Comparison of ENCODE assay signal across 8 cellular contexts in the genomic region with DNA sequence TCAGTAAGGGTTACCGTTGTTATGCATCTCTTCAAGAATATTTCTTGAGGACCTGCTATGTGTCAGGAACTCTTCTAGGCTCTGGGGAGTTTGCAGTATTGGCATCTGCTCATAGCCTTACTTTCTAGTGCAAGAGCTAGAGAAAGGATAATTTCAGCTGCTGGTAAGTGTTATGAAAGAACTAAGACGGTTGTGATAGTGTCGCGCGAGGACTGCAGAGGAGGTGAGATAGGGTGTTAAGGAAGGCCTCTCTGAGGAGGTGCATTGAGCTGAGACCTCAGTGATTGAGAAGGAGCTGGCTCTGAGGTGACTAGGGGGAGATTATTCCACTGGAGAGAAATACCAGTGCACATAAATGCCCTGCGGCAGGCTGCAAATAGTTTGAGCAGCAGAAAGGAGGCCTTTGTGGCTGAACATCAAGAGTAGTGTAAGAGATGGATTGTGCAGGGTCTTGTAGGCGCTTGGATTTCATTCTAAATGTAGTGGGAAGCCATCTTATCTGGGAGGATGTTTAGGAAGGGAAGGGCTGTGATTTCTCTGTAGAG. TPM values are rescaled to one million over a fixed set of nuclear protein-coding genes. Genes with fewer than 3 reads are reported as not detected.
A peak's percentile ranks its signal among the peaks of the same experiment; 100 is the strongest.
DNase-seq lines count a peak whose midpoint lies in the region; ATAC-seq and TF ChIP-seq lines count a peak whose summit lies in the region.

No MANE protein-coding gene starts in this region.

- CTCF ChIA-PET in CD8-positive, alpha-beta T cell (lab: Charles Lee) = interaction anchor here (0.8 to 1.6 kb wide), 4 partner anchors 12 to 237 kb away, joined by 3 to 4 read pairs (median 4); partner anchors contain the start of gene SBNO1

- H3K4me1 ChIP-seq in CD8-positive, alpha-beta T cell (ENCODE audit: insufficient read depth, low read length) = peaks cover 16% of the 10 kb centered on the region
- no peaks in the 10 kb centered on the region for H3K4me1 ChIP-seq in HUES64 (ENCODE audit: insufficient read depth, low read length)
- H3K4me1 ChIP-seq in thymus (ENCODE audit: control insufficient read depth, insufficient read depth, low read length) = peaks cover 6% of the 10 kb centered on the region

- H3K9me3 ChIP-seq in CD8-positive, alpha-beta T cell (ENCODE audit: low read length) = no peaks in the 10 kb centered on the region
- no peaks in the 10 kb centered on the region for H3K9me3 ChIP-seq in HUES64 (ENCODE audit: insufficient read depth, low read depth, low read length)
- no peaks in the 10 kb centered on the region for H3K9me3 ChIP-seq in thymus (ENCODE audit: control insufficient read depth)

- peak overlapping the region; percentile 78 for H3K27ac ChIP-seq in CD8-positive, alpha-beta T cell (ENCODE audit: low read depth, low read length)
- H3K27ac ChIP-seq in HUES64 (ENCODE audit: low read depth, low read length) (no peak overlapping the region), thymus (ENCODE audit: low read depth) (peak overlapping the region; percentile 25)

- H3K36me3 ChIP-seq in CD8-positive, alpha-beta T cell (ENCODE audit: insufficient read depth, low read length) = peaks cover 11% of the 10 kb centered on the region
- peaks cover 52% of the 10 kb centered on the region for H3K36me3 ChIP-seq in HUES64 (ENCODE audit: insufficient read depth, low read length)
- H3K36me3 ChIP-seq in kidney epithelial cell (ENCODE audit: control insufficient read depth, insufficient read depth, low read length) = no peaks in the 10 kb centered on the region
- H3K36me3 ChIP-seq in thymus (ENCODE audit: control insufficient read depth, insufficient read depth) = peaks cover 22% of the 10 kb centered on the region

- no peak for ATAC-seq in CD8-positive, alpha-beta T cell
- ATAC-seq in HG02973 (IDR thresholded peaks at IDR 0.05; ENCODE audit: unreplicated experiment) (no peak), GM21423 (IDR thresholded peaks at IDR 0.05; ENCODE audit: unreplicated experiment) (no peak)

- DNase-seq in CD8-positive, alpha-beta T cell = no peak
- no peak for DNase-seq in activated naive CD8-positive, alpha-beta T cell treated with anti-CD3 and anti-CD28 coated beads for 36 hours
- DNase-seq in kidney epithelial cell (ENCODE audit: low read depth) (no peak), NCI-H146 (lab: John Stamatoyannopoulos, UW) (no peak)

- TF ChIP-seq CTCF in CD8-positive, alpha-beta T cell (IDR thresholded peaks at IDR 0.05) = no peak
- TF ChIP-seq CTCF in kidney epithelial cell (IDR thresholded peaks at IDR 0.05; ENCODE audit: insufficient read depth, low read length, poor library complexity, severe bottlenecking) = no peak

- intact Hi-C loops in CD8-positive, alpha-beta T cell (cut with DNase I, micrococcal nuclease) = loop anchor here (1.0 to 10.0 kb wide), 9 partner anchors 18 to 848 kb away; partner anchors contain the start of genes EIF2B1 (in 2 of the 2), GTF2H3 (in 2 of the 2), SNRNP35 (in 2 of the 2) and DENR (in 1 of the 2)

- H3K4me1 Mint-ChIP-seq in CD8-positive, alpha-beta T cell (ENCODE audit: low read depth) = peaks cover 31% of the 10 kb centered on the region
- peaks cover 27% of the 10 kb centered on the region for H3K4me1 Mint-ChIP-seq in activated naive CD8-positive, alpha-beta T cell treated with anti-CD3 and anti-CD28 coated beads for 36 hours

- H3K9ac ChIP-seq in HUES64 (ENCODE audit: low read depth, low read length) = peak overlapping the region; percentile 91

- peak overlapping the region; percentile 98 for H3K4me3 Mint-ChIP-seq in CD8-positive, alpha-beta T cell
- peak overlapping the region; percentile 95 for H3K4me3 Mint-ChIP-seq in activated naive CD8-positive, alpha-beta T cell treated with anti-CD3 and anti-CD28 coated beads for 36 hours

- 17% methylated on average over 7 of the region's 7 CpGs for WGBS in HUES64
- 17% methylated on average over 7 of the region's 7 CpGs for WGBS in thymus

- H3K9me3 Mint-ChIP-seq in CD8-positive, alpha-beta T cell = no peaks in the 10 kb centered on the region
- no peaks in the 10 kb centered on the region for H3K9me3 Mint-ChIP-seq in activated naive CD8-positive, alpha-beta T cell treated with anti-CD3 and anti-CD28 coated beads for 36 hours

- peak overlapping the region; percentile 94 for H3K27ac Mint-ChIP-seq in CD8-positive, alpha-beta T cell
- peak overlapping the region; percentile 97 for H3K27ac Mint-ChIP-seq in activated naive CD8-positive, alpha-beta T cell treated with anti-CD3 and anti-CD28 coated beads for 36 hours

- peaks cover 54% of the 10 kb centered on the region for H3K36me3 Mint-ChIP-seq in CD8-positive, alpha-beta T cell
- peaks cover 42% of the 10 kb centered on the region for H3K36me3 Mint-ChIP-seq in activated naive CD8-positive, alpha-beta T cell treated with anti-CD3 and anti-CD28 coated beads for 36 hours

- H3K4me3 ChIP-seq in CD8-positive, alpha-beta T cell (ENCODE audit: low read depth, low read length) = peak overlapping the region; percentile 92
- H3K4me3 ChIP-seq in HUES64 (ENCODE audit: low read length) (peak overlapping the region; percentile 95), kidney epithelial cell (ENCODE audit: low read depth, low read length) (peak overlapping the region; percentile 93), thymus (ENCODE audit: low read length) (peak overlapping the region; percentile 84)

- POLR2A ChIA-PET in CD8-positive, alpha-beta T cell (lab: Charles Lee) = interaction anchor here (0.5 to 2.1 kb wide), 7 partner anchors 12 to 628 kb away, joined by 3 to 10 read pairs (median 3); partner anchors contain the start of genes MPHOSPH9, MTRFR and OGFOD2

- H3K27me3 ChIP-seq in CD8-positive, alpha-beta T cell (ENCODE audit: insufficient read depth, low read length) = no peaks in the 10 kb centered on the region
- H3K27me3 ChIP-seq in HUES64 (ENCODE audit: insufficient read depth, low read length) = no peaks in the 10 kb centered on the region
- H3K27me3 ChIP-seq in kidney epithelial cell (ENCODE audit: control insufficient read depth, insufficient read depth, low read length) = no peaks in the 10 kb centered on the region
- no peaks in the 10 kb centered on the region for H3K27me3 ChIP-seq in thymus (ENCODE audit: control insufficient read depth, insufficient read depth)

- no peaks in the 10 kb centered on the region for H3K27me3 Mint-ChIP-seq in CD8-positive, alpha-beta T cell (ENCODE audit: low read depth)
- H3K27me3 Mint-ChIP-seq in activated naive CD8-positive, alpha-beta T cell treated with anti-CD3 and anti-CD28 coated beads for 36 hours = no peaks in the 10 kb centered on the region

RNA-seq across cellular contexts. Expression of gene DDX55, which starts 0.8 kb away (rescaled TPM):
- 10 to 100 TPM; 41.1 to 44.5 TPM for total RNA-seq in CD8-positive, alpha-beta T cell
- 23.7 TPM for polyA plus RNA-seq in HUES64 (2013, experiment 1 of 2)
- polyA plus RNA-seq in HUES64 (2013, experiment 2 of 2) = 21.0 TPM
- 10 to 100 TPM; 55.3 to 56.7 TPM for total RNA-seq in activated naive CD8-positive, alpha-beta T cell treated with anti-CD3 and anti-CD28 coated beads for 36 hours
- total RNA-seq in kidney epithelial cell = 16.2 and 25.6 TPM in 2 replicates
- 19.5 TPM for polyA plus RNA-seq in thymus

RNA-seq across cellular contexts. Expression of gene TMED2, which starts 18.4 kb away (rescaled TPM):
- total RNA-seq in CD8-positive, alpha-beta T cell = 100 to 1,000 TPM; 108 to 123 TPM
- 120 TPM for polyA plus RNA-seq in HUES64 (2013, experiment 1 of 2)
- 112 TPM for polyA plus RNA-seq in HUES64 (2013, experiment 2 of 2)
- total RNA-seq in activated naive CD8-positive, alpha-beta T cell treated with anti-CD3 and anti-CD28 coated beads for 36 hours = 100 to 1,000 TPM; 177 to 180 TPM
- 242 and 259 TPM in 2 replicates for total RNA-seq in kidney epithelial cell
- polyA plus RNA-seq in thymus = 81.9 TPM

RNA-seq across cellular contexts. Expression of gene EIF2B1, which starts 30.8 kb away (rescaled TPM):
- 10 to 100 TPM; 35.9 to 40.0 TPM for total RNA-seq in CD8-positive, alpha-beta T cell
- polyA plus RNA-seq in HUES64 (2013, experiment 1 of 2) = 36.5 TPM
- polyA plus RNA-seq in HUES64 (2013, experiment 2 of 2) = 33.7 TPM
- 10 to 100 TPM; 89.8 to 93.5 TPM for total RNA-seq in activated naive CD8-positive, alpha-beta T cell treated with anti-CD3 and anti-CD28 coated beads for 36 hours
- 75.6 and 80.0 TPM in 2 replicates for total RNA-seq in kidney epithelial cell
- 39.6 TPM for polyA plus RNA-seq in thymus

RNA-seq across cellular contexts. Expression of gene GTF2H3, which starts 30.9 kb away (rescaled TPM):
- 10 to 100 TPM; 11.8 to 15.2 TPM for total RNA-seq in CD8-positive, alpha-beta T cell
- polyA plus RNA-seq in HUES64 (2013, experiment 1 of 2) = 19.9 TPM
- 21.0 TPM for polyA plus RNA-seq in HUES64 (2013, experiment 2 of 2)
- total RNA-seq in activated naive CD8-positive, alpha-beta T cell treated with anti-CD3 and anti-CD28 coated beads for 36 hours = 10 to 100 TPM; 95.9 TPM
- 33.1 and 35.9 TPM in 2 replicates for total RNA-seq in kidney epithelial cell
- 11.2 TPM for polyA plus RNA-seq in thymus
